ENCODE assay signal across 27 cellular contexts in the genomic region with DNA sequence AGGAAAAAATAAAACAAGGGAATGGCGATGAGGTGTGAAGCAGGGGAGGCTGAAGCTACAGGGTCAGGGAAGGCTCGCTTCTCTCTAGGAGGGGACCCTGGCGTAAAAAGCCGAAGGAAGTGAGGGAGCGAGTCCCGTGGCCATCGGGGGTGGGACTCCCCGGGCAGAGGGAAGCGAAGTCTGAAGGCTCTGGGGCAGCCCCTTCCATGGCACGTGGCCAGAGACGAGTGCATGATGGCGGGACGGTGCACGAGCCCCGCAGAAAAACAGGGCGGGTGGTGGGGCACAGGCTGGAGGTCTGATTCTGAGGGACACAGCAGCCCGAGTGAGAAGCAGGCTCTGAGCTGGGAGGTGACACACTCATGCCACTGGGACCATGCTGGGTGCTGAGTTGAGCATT. TPM values are rescaled to one million over a fixed set of nuclear protein-coding genes. Genes with fewer than 3 reads are reported as not detected.
"Had no signal": no experiment of that assay in that cellular context is flagged by ENCODE, and none has a peak within 500 bp of the region (broad histone marks: within the 10 kb centered on the region; RNA-seq: fewer than 3 reads in every experiment).

No MANE protein-coding gene starts in this region.

- DNase-seq: activated CD4-positive, alpha-beta T cell treated with anti-CD3 and anti-CD28 coated beads for 36 hours; activated CD4-positive, alpha-beta T cell treated with anti-CD3 and anti-CD28 coated beads, Interleukin-2, amount 50 U/mL, for 4 hours; activated CD4-positive, CD25-positive, alpha-beta regulatory T cell; activated effector memory CD4-positive, alpha-beta T cell treated with anti-CD3 and anti-CD28 coated beads, Interleukin-2, amount 50 U/mL, for 16 hours; activated naive CD4-positive, alpha-beta T cell treated with anti-CD3 and anti-CD28 coated beads for 36 hours; activated naive CD8-positive, alpha-beta T cell treated with anti-CD3 and anti-CD28 coated beads for 36 hours; activated T-cell treated with anti-CD3 and anti-CD28 coated beads for 4 hours; central memory CD4-positive, alpha-beta T cell; foreskin fibroblast; heart left ventricle; immature natural killer cell; kidney; left colon; pancreas; psoas muscle; sigmoid colon; small intestine; stimulated activated CD4-positive, alpha-beta T cell treated with anti-CD3 and anti-CD28 coated beads, Interleukin-15, amount 100 ng/mL, for 24 hours; stimulated activated CD4-positive, alpha-beta T cell treated with anti-CD3 and anti-CD28 coated beads, Interleukin-2, amount 100 ng/mL, for 24 hours; stimulated activated naive CD4-positive, alpha-beta T cell treated with Interleukin-2 at 50 U/mL for 16 hours; T-helper 17 cell; T1000 had no signal

- H3K4me3 ChIP-seq: breast epithelium, heart left ventricle, pancreas, psoas muscle, sigmoid colon, tibial nerve had no signal

- H3K27ac Mint-ChIP-seq: activated CD4-positive, alpha-beta T cell treated with anti-CD3 and anti-CD28 coated beads for 36 hours; activated naive CD4-positive, alpha-beta T cell treated with anti-CD3 and anti-CD28 coated beads for 36 hours; activated naive CD8-positive, alpha-beta T cell treated with anti-CD3 and anti-CD28 coated beads for 36 hours; mesothelial cell of epicardium; T-helper 17 cell had no signal

- H3K27me3 ChIP-seq: breast epithelium, heart left ventricle, pancreas, sigmoid colon, tibial nerve had no signal

- H3K9me3 Mint-ChIP-seq: activated naive CD4-positive, alpha-beta T cell treated with anti-CD3 and anti-CD28 coated beads for 36 hours; activated naive CD8-positive, alpha-beta T cell treated with anti-CD3 and anti-CD28 coated beads for 36 hours; immature natural killer cell; mesothelial cell of epicardium; naive thymus-derived CD8-positive, alpha-beta T cell had no signal

- H3K27ac ChIP-seq: breast epithelium, heart left ventricle, pancreas, psoas muscle, sigmoid colon, tibial nerve had no signal

- H3K36me3 Mint-ChIP-seq: immature natural killer cell had no signal

- H3K9me3 ChIP-seq: breast epithelium, heart left ventricle, pancreas, psoas muscle, sigmoid colon, tibial nerve had no signal

- H3K4me1 Mint-ChIP-seq: activated naive CD8-positive, alpha-beta T cell treated with anti-CD3 and anti-CD28 coated beads for 36 hours had no signal

- H3K36me3 ChIP-seq: breast epithelium, pancreas had no signal

- H3K4me1 ChIP-seq: breast epithelium, pancreas, psoas muscle, tibial nerve had no signal

- ATAC-seq: activated CD4-positive, alpha-beta T cell treated with anti-CD3 and anti-CD28 coated beads for 36 hours; esophagus mucosa; heart left ventricle; left colon; naive thymus-derived CD8-positive, alpha-beta T cell; pancreas; T-helper 17 cell had no signal

- H3K4me3 Mint-ChIP-seq: activated CD4-positive, alpha-beta T cell treated with anti-CD3 and anti-CD28 coated beads for 36 hours; activated naive CD4-positive, alpha-beta T cell treated with anti-CD3 and anti-CD28 coated beads for 36 hours; activated naive CD8-positive, alpha-beta T cell treated with anti-CD3 and anti-CD28 coated beads for 36 hours; immature natural killer cell; mesothelial cell of epicardium; naive thymus-derived CD8-positive, alpha-beta T cell; T-helper 17 cell had no signal

- H3K27me3 Mint-ChIP-seq: activated CD4-positive, alpha-beta T cell treated with anti-CD3 and anti-CD28 coated beads for 36 hours; activated naive CD8-positive, alpha-beta T cell treated with anti-CD3 and anti-CD28 coated beads for 36 hours; naive thymus-derived CD8-positive, alpha-beta T cell; T-helper 17 cell had no signal

RNA-seq across cellular contexts. Expression of gene P2RX1, which starts 49.2 kb away (rescaled TPM):
- polyA plus RNA-seq: naive thymus-derived CD8-positive, alpha-beta T cell had no signal
